ENCODE assay signal across 24 cellular contexts in genomic region chr20:3875378-3875974, GRCh38. TPM values are rescaled to one million over a fixed set of nuclear protein-coding genes. Genes with fewer than 3 reads are reported as not detected.
DNase-seq lines count a peak whose midpoint lies in the region; ATAC-seq and TF ChIP-seq lines count a peak whose summit lies in the region.
"Had no signal": no experiment of that assay in that cellular context is flagged by ENCODE, and none has a peak within 500 bp of the region (broad histone marks: within the 10 kb centered on the region; RNA-seq: fewer than 3 reads in every experiment).

No MANE protein-coding gene starts in this region.

- H3K27ac Mint-ChIP-seq in central memory CD8-positive, alpha-beta T cell (ENCODE audit: low read depth), result peak overlapping the region; percentile 10
- H3K27ac Mint-ChIP-seq in naive thymus-derived CD4-positive, alpha-beta T cell, result peak overlapping the region in 5 of 9 donors; percentile 3 to 51 (median 42)
- no peak overlapping the region for H3K27ac Mint-ChIP-seq in activated T-helper 1 cell treated with anti-CD3 and anti-CD28 coated beads, Interleukin-12 subunit alpha, Interleukin-12 subunit beta, Interleukin-2, Interleukin-4 antibody, amounts not matched to agents 30 ng/mL and 10 ng/mL and 1 ng/mL, durations not matched to agents 14 hours and 24 hours and 36 hours
- H3K27ac Mint-ChIP-seq: activated CD8-positive, alpha-beta memory T cell treated with anti-CD3 and anti-CD28 coated beads, Interleukin-2, amount 10 ng/mL, durations not matched to agents 7 days and 5 days; activated naive CD4-positive, alpha-beta T cell treated with anti-CD3 and anti-CD28 coated beads, Interleukin-2, amount 50 U/mL, for 24 hours; activated T-cell treated with anti-CD3 and anti-CD28 coated beads, Interleukin-2, amount 50 U/mL, for 72 hours; stimulated activated naive CD8-positive, alpha-beta T cell treated with anti-CD3 and anti-CD28 coated beads, Interleukin-15, Interleukin-2, amounts not matched to agents 100 ng/mL and 50 ng/mL, for 24 hours had no signal

- no peak overlapping the region for H3K4me3 Mint-ChIP-seq in central memory CD8-positive, alpha-beta T cell
- H3K4me3 Mint-ChIP-seq in naive thymus-derived CD4-positive, alpha-beta T cell, result no peak overlapping the region
- no peak overlapping the region for H3K4me3 Mint-ChIP-seq in activated T-helper 1 cell treated with anti-CD3 and anti-CD28 coated beads, Interleukin-12 subunit alpha, Interleukin-12 subunit beta, Interleukin-2, Interleukin-4 antibody, amounts not matched to agents 30 ng/mL and 10 ng/mL and 1 ng/mL, durations not matched to agents 14 hours and 24 hours and 36 hours
- H3K4me3 Mint-ChIP-seq: activated CD8-positive, alpha-beta memory T cell treated with anti-CD3 and anti-CD28 coated beads, Interleukin-2, amount 10 ng/mL, durations not matched to agents 7 days and 5 days; activated naive CD4-positive, alpha-beta T cell treated with anti-CD3 and anti-CD28 coated beads, Interleukin-2, amount 50 U/mL, for 24 hours; activated T-cell treated with anti-CD3 and anti-CD28 coated beads, Interleukin-2, amount 50 U/mL, for 72 hours; CD4-positive, alpha-beta memory T cell; stimulated activated naive CD8-positive, alpha-beta T cell treated with anti-CD3 and anti-CD28 coated beads, Interleukin-15, Interleukin-2, amounts not matched to agents 100 ng/mL and 50 ng/mL, for 24 hours had no signal

- peaks cover 30% of the 10 kb centered on the region for H3K4me1 Mint-ChIP-seq in central memory CD8-positive, alpha-beta T cell
- H3K4me1 Mint-ChIP-seq in naive thymus-derived CD4-positive, alpha-beta T cell, result peaks cover 15 to 33% (median 26%) of the 10 kb centered on the region in 7 donors
- H3K4me1 Mint-ChIP-seq in activated T-helper 1 cell treated with anti-CD3 and anti-CD28 coated beads, Interleukin-12 subunit alpha, Interleukin-12 subunit beta, Interleukin-2, Interleukin-4 antibody, amounts not matched to agents 30 ng/mL and 10 ng/mL and 1 ng/mL, durations not matched to agents 14 hours and 24 hours and 36 hours (ENCODE audit: low read depth), result peaks cover 5% of the 10 kb centered on the region

- no peak for TF ChIP-seq CTCF in tibial artery (IDR thresholded peaks at IDR 0.05)

- peaks cover 26% of the 10 kb centered on the region for H3K4me1 ChIP-seq in BLaER1
- H3K4me1 ChIP-seq in naive thymus-derived CD4-positive, alpha-beta T cell (ENCODE audit: control insufficient read depth in 2 of 2, insufficient read depth in 2 of 2, low read length in 2 of 2), result no peaks in the 10 kb centered on the region
- peaks cover 0 to 9% (median 0%) of the 10 kb centered on the region in 4 donors for H3K4me1 ChIP-seq in tibial artery
- H3K4me1 ChIP-seq: ascending aorta had no signal

- H3K4me2 ChIP-seq in BLaER1, result peak overlapping the region; percentile 64
- H3K4me2 ChIP-seq: SK-N-SH had no signal

- DNase-seq in KBM-7 (peak; percentile 26), tibial artery (no peak), posterior vena cava (ENCODE audit: low spot score) (no peak)
- DNase-seq in central memory CD8-positive, alpha-beta T cell (ENCODE audit: low spot score in 2 of 2), result no peak
- no peak for DNase-seq in naive thymus-derived CD4-positive, alpha-beta T cell
- DNase-seq in activated T-helper 1 cell treated with anti-CD3 and anti-CD28 coated beads, Interleukin-12 subunit alpha, Interleukin-12 subunit beta, Interleukin-2, Interleukin-4 antibody, amounts not matched to agents 30 ng/mL and 10 ng/mL and 1 ng/mL, durations not matched to agents 14 hours and 24 hours and 36 hours (ENCODE audit: low spot score), result no peak
- DNase-seq: activated CD4-positive, alpha-beta T cell treated with anti-CD3 and anti-CD28 coated beads, Interleukin-2, amount 50 U/mL, for 1 hour; activated CD8-positive, alpha-beta memory T cell treated with anti-CD3 and anti-CD28 coated beads, Interleukin-2, amount 10 ng/mL, durations not matched to agents 7 days and 5 days; activated T-cell treated with anti-CD3 and anti-CD28 coated beads, Interleukin-2, amount 50 U/mL, for 72 hours; CD4-positive, alpha-beta memory T cell; cerebellar nuclear complex; DMS 273 treated with DMSO at 0.1 percent for 48 hours; KG1; kidney glomerular epithelial cell; NCI-H69; occipital lobe; RPMI8226; SK-N-SH had no signal

- peaks cover 32% of the 10 kb centered on the region for H4K20me1 ChIP-seq in BLaER1

- CTCF ChIA-PET in naive thymus-derived CD4-positive, alpha-beta T cell (lab: Charles Lee), result interaction anchor here (0.7 kb wide), 1 partner anchor 208 kb away, joined by 3 read pairs; no protein-coding TSS in a partner anchor

- POLR2A ChIA-PET in naive thymus-derived CD4-positive, alpha-beta T cell (lab: Charles Lee), result interaction anchor here (0.6 to 1.2 kb wide), 2 partner anchors 49 to 118 kb away, joined by 3 to 5 read pairs; no protein-coding TSS in a partner anchor

- H3K27me3 ChIP-seq in BLaER1 (no peaks in the 10 kb centered on the region), tibial artery (no peaks in the 10 kb centered on the region)
- H3K27me3 ChIP-seq in naive thymus-derived CD4-positive, alpha-beta T cell (ENCODE audit: control insufficient read depth in 2 of 2, insufficient read depth in 2 of 2, low read length in 2 of 2), result no peaks in the 10 kb centered on the region
- H3K27me3 ChIP-seq: ascending aorta had no signal

- H3K27me3 Mint-ChIP-seq in central memory CD8-positive, alpha-beta T cell, result no peaks in the 10 kb centered on the region
- H3K27me3 Mint-ChIP-seq in naive thymus-derived CD4-positive, alpha-beta T cell, result no peaks in the 10 kb centered on the region
- H3K27me3 Mint-ChIP-seq in activated T-helper 1 cell treated with anti-CD3 and anti-CD28 coated beads, Interleukin-12 subunit alpha, Interleukin-12 subunit beta, Interleukin-2, Interleukin-4 antibody, amounts not matched to agents 30 ng/mL and 10 ng/mL and 1 ng/mL, durations not matched to agents 14 hours and 24 hours and 36 hours (ENCODE audit: insufficient read depth), result no peaks in the 10 kb centered on the region
- H3K27me3 Mint-ChIP-seq: activated CD8-positive, alpha-beta memory T cell treated with anti-CD3 and anti-CD28 coated beads, Interleukin-2, amount 10 ng/mL, durations not matched to agents 7 days and 5 days; activated naive CD4-positive, alpha-beta T cell treated with anti-CD3 and anti-CD28 coated beads, Interleukin-2, amount 50 U/mL, for 24 hours; CD4-positive, alpha-beta memory T cell; stimulated activated naive CD8-positive, alpha-beta T cell treated with anti-CD3 and anti-CD28 coated beads, Interleukin-15, Interleukin-2, amounts not matched to agents 100 ng/mL and 50 ng/mL, for 24 hours had no signal

- H3K27ac ChIP-seq in BLaER1 (peak overlapping the region; percentile 37), tibial artery (no peak overlapping the region)
- H3K27ac ChIP-seq in naive thymus-derived CD4-positive, alpha-beta T cell (ENCODE audit: low read depth, low read length), result no peak overlapping the region
- H3K27ac ChIP-seq: ascending aorta, VCaP had no signal

- H3K9ac ChIP-seq in BLaER1, result peak overlapping the region; percentile 18; the same call in 1 of the 2 replicates
- H3K9ac ChIP-seq: SK-N-SH had no signal

- no peaks in the 10 kb centered on the region for H3K9me3 ChIP-seq in BLaER1
- no peaks in the 10 kb centered on the region for H3K9me3 ChIP-seq in naive thymus-derived CD4-positive, alpha-beta T cell (ENCODE audit: control insufficient read depth in 2 of 3, low read length in 3 of 3)
- H3K9me3 ChIP-seq in tibial artery, result no peaks in the 10 kb centered on the region
- H3K9me3 ChIP-seq: ascending aorta, SK-N-SH had no signal

- peaks cover 59% of the 10 kb centered on the region for H3K36me3 ChIP-seq in BLaER1
- H3K36me3 ChIP-seq in naive thymus-derived CD4-positive, alpha-beta T cell (ENCODE audit: control insufficient read depth in 2 of 3, insufficient read depth in 3 of 3, low read length in 3 of 3), result peaks cover 0 to 34% (median 0%) of the 10 kb centered on the region in 3 experiments
- H3K36me3 ChIP-seq in tibial artery, result peaks cover 10 to 33% (median 18%) of the 10 kb centered on the region in 3 donors

- ATAC-seq in central memory CD8-positive, alpha-beta T cell (replicated peaks; ENCODE audit: extremely low read depth, poor library complexity, severe bottlenecking), result no peak
- no peak for ATAC-seq in naive thymus-derived CD4-positive, alpha-beta T cell
- no peak for ATAC-seq in activated CD4-positive, CD25-positive, alpha-beta regulatory T cell treated with anti-CD3 and anti-CD28 coated beads, Interleukin-2, amount 50 U/mL, for 24 hours
- ATAC-seq: activated CD8-positive, alpha-beta memory T cell treated with anti-CD3 and anti-CD28 coated beads, Interleukin-2, amount 10 ng/mL, durations not matched to agents 7 days and 5 days; activated T-cell treated with anti-CD3 and anti-CD28 coated beads, Interleukin-2, amount 50 U/mL, for 72 hours had no signal

- intact Hi-C loops in naive thymus-derived CD4-positive, alpha-beta T cell (cut with micrococcal nuclease), result no loop called here
- intact Hi-C loops in activated T-helper 1 cell treated with anti-CD3 and anti-CD28 coated beads, Interleukin-12 subunit alpha, Interleukin-12 subunit beta, Interleukin-2, Interleukin-4 antibody, amounts not matched to agents 30 ng/mL and 10 ng/mL and 1 ng/mL, durations not matched to agents 14 hours and 24 hours and 36 hours (cut with micrococcal nuclease), result no loop called here
- intact Hi-C loops in tibial artery (cut with DNase I; ENCODE audit: low total_unique reads), result no loop called here
- intact Hi-C loops in posterior vena cava (cut with DNase I), result no loop called here

- in situ Hi-C loops in KBM-7 (cut with MboI; ENCODE audit: low pct_unique_long_range_greater_than_20kb, low sequenced_read_pairs), result no loop called here

- peaks cover 8% of the 10 kb centered on the region for H3K36me3 Mint-ChIP-seq in central memory CD8-positive, alpha-beta T cell (ENCODE audit: insufficient read depth)
- peaks cover 0 to 28% (median 9%) of the 10 kb centered on the region in 5 donors for H3K36me3 Mint-ChIP-seq in naive thymus-derived CD4-positive, alpha-beta T cell
- peaks cover 29% of the 10 kb centered on the region for H3K36me3 Mint-ChIP-seq in activated T-helper 1 cell treated with anti-CD3 and anti-CD28 coated beads, Interleukin-12 subunit alpha, Interleukin-12 subunit beta, Interleukin-2, Interleukin-4 antibody, amounts not matched to agents 30 ng/mL and 10 ng/mL and 1 ng/mL, durations not matched to agents 14 hours and 24 hours and 36 hours (ENCODE audit: low read depth)

- no peak overlapping the region for H3K4me3 ChIP-seq in BLaER1
- no peak overlapping the region for H3K4me3 ChIP-seq in naive thymus-derived CD4-positive, alpha-beta T cell (ENCODE audit: low read length)
- no peak overlapping the region for H3K4me3 ChIP-seq in tibial artery
- H3K4me3 ChIP-seq: ascending aorta had no signal

- no peaks in the 10 kb centered on the region for H3K9me3 Mint-ChIP-seq in central memory CD8-positive, alpha-beta T cell
- no peaks in the 10 kb centered on the region for H3K9me3 Mint-ChIP-seq in naive thymus-derived CD4-positive, alpha-beta T cell
- H3K9me3 Mint-ChIP-seq in activated T-helper 1 cell treated with anti-CD3 and anti-CD28 coated beads, Interleukin-12 subunit alpha, Interleukin-12 subunit beta, Interleukin-2, Interleukin-4 antibody, amounts not matched to agents 30 ng/mL and 10 ng/mL and 1 ng/mL, durations not matched to agents 14 hours and 24 hours and 36 hours, result no peaks in the 10 kb centered on the region
- H3K9me3 Mint-ChIP-seq: activated naive CD4-positive, alpha-beta T cell treated with anti-CD3 and anti-CD28 coated beads, Interleukin-2, amount 50 U/mL, for 24 hours; activated T-cell treated with anti-CD3 and anti-CD28 coated beads, Interleukin-2, amount 50 U/mL, for 72 hours; stimulated activated naive CD8-positive, alpha-beta T cell treated with anti-CD3 and anti-CD28 coated beads, Interleukin-15, Interleukin-2, amounts not matched to agents 100 ng/mL and 50 ng/mL, for 24 hours had no signal

RNA-seq across cellular contexts. Expression of gene PANK2, which starts 13.7 kb away (rescaled TPM):
- total RNA-seq in naive thymus-derived CD4-positive, alpha-beta T cell, result 10 to 100 TPM; 42.4 to 69.7 (median 59.1) TPM
- 10 to 100 TPM; 39.0 to 46.9 TPM for polyA plus RNA-seq in naive thymus-derived CD4-positive, alpha-beta T cell
- 51.4 and 54.6 TPM in 2 replicates for total RNA-seq in activated T-helper 1 cell treated with anti-CD3 and anti-CD28 coated beads, Interleukin-12 subunit alpha, Interleukin-12 subunit beta, Interleukin-2, Interleukin-4 antibody, amounts not matched to agents 30 ng/mL and 10 ng/mL and 1 ng/mL, durations not matched to agents 14 hours and 24 hours and 36 hours
- total RNA-seq in posterior vena cava, result 10 to 100 TPM; 27.0 to 31.5 TPM

RNA-seq across cellular contexts. Expression of gene MAVS, which starts 28.8 kb away (rescaled TPM):
- 10 to 100 TPM; 23.3 to 49.9 (median 41.5) TPM for total RNA-seq in naive thymus-derived CD4-positive, alpha-beta T cell
- polyA plus RNA-seq in naive thymus-derived CD4-positive, alpha-beta T cell, result 10 to 100 TPM in 1 of 2 donors, 1 to 10 TPM in 1; 3.5 to 10.1 TPM
- 40.8 TPM in 2 replicates for total RNA-seq in activated T-helper 1 cell treated with anti-CD3 and anti-CD28 coated beads, Interleukin-12 subunit alpha, Interleukin-12 subunit beta, Interleukin-2, Interleukin-4 antibody, amounts not matched to agents 30 ng/mL and 10 ng/mL and 1 ng/mL, durations not matched to agents 14 hours and 24 hours and 36 hours
- 10 to 100 TPM; 26.2 to 27.1 TPM for total RNA-seq in posterior vena cava

RNA-seq across cellular contexts. Expression of gene AP5S1, which starts 55.1 kb away (rescaled TPM):
- total RNA-seq in naive thymus-derived CD4-positive, alpha-beta T cell, result 10 to 100 TPM in 4 of 5 experiments, 1 to 10 TPM in 1; 7.9 to 14.0 (median 10.8) TPM
- polyA plus RNA-seq in naive thymus-derived CD4-positive, alpha-beta T cell, result 10 to 100 TPM; 19.8 to 25.9 TPM
- total RNA-seq in activated T-helper 1 cell treated with anti-CD3 and anti-CD28 coated beads, Interleukin-12 subunit alpha, Interleukin-12 subunit beta, Interleukin-2, Interleukin-4 antibody, amounts not matched to agents 30 ng/mL and 10 ng/mL and 1 ng/mL, durations not matched to agents 14 hours and 24 hours and 36 hours, result 14.9 and 15.0 TPM in 2 replicates
- total RNA-seq in posterior vena cava, result 10 to 100 TPM in 1 of 2 donors, 1 to 10 TPM in 1; 8.8 to 11.2 TPM
